In the genomic region with DNA sequence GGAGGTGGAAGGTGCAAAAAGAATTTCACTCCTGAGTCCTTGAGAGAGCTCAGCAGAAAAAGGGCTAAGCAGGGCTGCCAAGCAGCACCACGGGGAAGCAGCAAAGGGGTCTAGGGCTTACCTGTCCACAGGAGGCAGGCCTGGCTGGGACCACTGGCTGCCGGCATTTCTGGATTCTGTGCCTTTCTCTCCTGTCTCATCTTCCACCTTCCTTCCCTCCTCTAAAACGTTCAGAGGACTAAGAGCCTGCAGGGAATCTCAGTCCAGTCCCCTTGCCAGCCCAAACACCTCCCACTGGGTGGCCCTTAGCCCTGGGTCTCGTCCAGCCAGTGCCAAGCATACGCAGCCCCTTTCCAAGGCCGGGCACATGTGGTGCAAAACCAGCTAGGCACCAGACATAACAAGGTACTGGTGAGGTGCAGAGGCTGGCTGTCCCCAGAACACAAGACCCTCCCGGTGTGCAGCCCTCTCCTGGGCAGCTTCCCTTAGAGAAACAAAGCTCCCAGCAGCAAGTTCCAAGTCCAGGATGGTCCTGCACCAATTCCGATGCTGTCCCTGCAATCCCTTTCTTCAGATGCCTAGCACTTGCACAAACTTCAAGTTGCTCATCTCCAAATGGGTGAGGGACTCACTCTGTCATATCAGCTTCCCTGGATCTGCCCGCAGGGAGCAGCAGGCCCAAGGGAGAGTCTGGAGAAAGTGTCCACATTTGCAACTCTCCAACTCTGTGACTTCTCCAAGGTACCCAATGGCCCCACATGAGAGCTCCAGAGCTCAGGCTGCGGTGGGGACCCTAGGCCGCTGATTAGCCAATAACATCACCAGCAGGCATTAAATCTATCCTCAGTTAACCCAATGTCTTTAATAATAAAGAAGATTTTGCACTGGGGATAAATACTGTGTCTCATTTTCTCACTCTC, we compare ENCODE assay signal across 1 cellular context.
TF ChIP-seq lines count a peak whose summit lies in the region.

No MANE protein-coding gene starts in this region.

TF ChIP-seq in WTC11, 78 proteins besides CTCF, POLR2A, EP300 and RAD21 (continued from another document):
- TF ChIP-seq KAT7 (CRISPR knock-in tag; IDR thresholded peaks at IDR 0.05; ENCODE audit: borderline replicate concordance) (no peak), ZNF281 (CRISPR knock-in tag; IDR thresholded peaks at IDR 0.05) (no peak), ZNF263 (CRISPR knock-in tag; IDR thresholded peaks at IDR 0.05; ENCODE audit: low read depth) (no peak)
